33 cellular contexts compared by ENCODE assay signal in the genomic region with DNA sequence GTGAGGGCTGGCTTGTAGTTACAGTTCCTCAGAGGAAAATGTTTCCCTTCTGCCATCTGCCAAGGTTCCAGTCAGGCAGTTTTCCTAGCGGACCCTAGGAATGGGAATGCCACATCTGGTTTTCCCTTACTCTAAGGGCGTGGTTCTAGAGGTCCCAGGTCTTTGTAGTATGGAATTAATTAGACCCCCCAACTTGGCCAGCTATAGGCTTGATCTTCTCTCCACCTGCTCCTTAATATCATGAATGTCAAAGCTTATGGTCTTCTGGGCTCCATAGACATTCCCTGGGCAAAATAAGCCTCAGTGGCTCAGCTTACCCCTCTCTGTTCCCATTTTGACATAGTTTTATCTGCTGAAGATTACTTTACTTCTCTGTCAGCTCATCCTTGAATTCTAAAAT.
"Had no signal": no experiment of that assay in that cellular context is flagged by ENCODE, and none has a peak within 500 bp of the region (broad histone marks: within the 10 kb centered on the region; RNA-seq: fewer than 3 reads in every experiment).

No MANE protein-coding gene starts in this region.

- H3K4me3 Mint-ChIP-seq: activated B cell treated with CpG ODN at 0.5 μM for 24 hours; activated CD8-positive, alpha-beta T cell treated with anti-CD3 and anti-CD28 coated beads for 36 hours; activated naive CD8-positive, alpha-beta T cell; activated T-cell treated with anti-CD3 and anti-CD28 coated beads, Interleukin-2, amount 50 U/mL, for 4 hours; activated T-helper 17 cell treated with anti-CD3 and anti-CD28 coated beads, Interleukin-2, amount 50 U/mL, for 72 hours; central memory CD8-positive, alpha-beta T cell; dendritic cell treated with granulocyte-macrophage colony-stimulating factor and Interleukin-4, amounts not matched to agents 40 ng/mL and 50 ng/mL, for 4 days; endodermal cell; T-helper 17 cell; T-helper 2 cell treated with Interferon-gamma antibody and Interleukin-4, amounts not matched to agents 5 μg/mL and 100 μg/mL, for 36 hours had no signal

- H3K27me3 Mint-ChIP-seq: activated B cell treated with CpG ODN at 0.5 μM for 24 hours; activated CD8-positive, alpha-beta T cell treated with anti-CD3 and anti-CD28 coated beads for 36 hours; activated naive CD8-positive, alpha-beta T cell; activated T-helper 17 cell treated with anti-CD3 and anti-CD28 coated beads, Interleukin-2, amount 50 U/mL, for 72 hours; central memory CD8-positive, alpha-beta T cell; dendritic cell treated with granulocyte-macrophage colony-stimulating factor and Interleukin-4, amounts not matched to agents 40 ng/mL and 50 ng/mL, for 4 days; T-helper 17 cell had no signal

- H3K36me3 ChIP-seq: brain microvascular endothelial cell, WERI-Rb-1 had no signal

- DNase-seq: activated B cell treated with CpG ODN at 0.5 μM for 24 hours; activated CD4-positive, alpha-beta T cell treated with anti-CD3 and anti-CD28 coated beads for 48 hours; activated CD4-positive, alpha-beta T cell treated with anti-CD3 and anti-CD28 coated beads, Interleukin-2, amount 50 U/mL, for 1 hour; activated CD4-positive, alpha-beta T cell treated with anti-CD3 and anti-CD28 coated beads, Interleukin-2, amount 50 U/mL, for 48 hours; activated CD8-positive, alpha-beta memory T cell treated with anti-CD3 and anti-CD28 coated beads for 24 hours; activated CD8-positive, alpha-beta T cell treated with anti-CD3 and anti-CD28 coated beads for 36 hours; activated effector memory CD4-positive, alpha-beta T cell treated with Interleukin-2 at 50 U/mL for 16 hours; activated gamma-delta T cell treated with Interleukin-2 at 50 U/mL for 16 hours; activated naive CD4-positive, alpha-beta T cell treated with anti-CD3 and anti-CD28 coated beads, Interleukin-2, amount 50 U/mL, for 16 hours; activated naive CD4-positive, alpha-beta T cell treated with Interleukin-2 at 50 U/mL for 16 hours; activated T-cell treated with anti-CD3 and anti-CD28 coated beads, Interleukin-2, amount 50 U/mL, for 4 hours; amniotic stem cell; anterior cingulate cortex; brain microvascular endothelial cell; dorsolateral prefrontal cortex; effector memory CD4-positive, alpha-beta T cell; endodermal cell; erythroblast; foreskin keratinocyte; gastrocnemius medialis; glutamatergic neuron; heart left ventricle; T-helper 17 cell; T1000; WERI-Rb-1 had no signal

- H3K4me3 ChIP-seq: coronary artery, dorsolateral prefrontal cortex, esophagus muscularis mucosa, gastrocnemius medialis, heart left ventricle had no signal

- H3K27ac ChIP-seq: brain microvascular endothelial cell, coronary artery, esophagus muscularis mucosa, foreskin keratinocyte, gastrocnemius medialis, heart left ventricle, WERI-Rb-1 had no signal

- H3K4me1 Mint-ChIP-seq: activated B cell treated with CpG ODN at 0.5 μM for 24 hours; activated T-helper 17 cell treated with anti-CD3 and anti-CD28 coated beads, Interleukin-2, amount 50 U/mL, for 72 hours; central memory CD8-positive, alpha-beta T cell; endodermal cell; T-helper 17 cell had no signal

- H3K27me3 ChIP-seq: brain microvascular endothelial cell, dorsolateral prefrontal cortex, esophagus muscularis mucosa, foreskin keratinocyte, gastrocnemius medialis, heart left ventricle had no signal

- H3K27ac Mint-ChIP-seq: activated B cell treated with CpG ODN at 0.5 μM for 24 hours; activated CD8-positive, alpha-beta T cell treated with anti-CD3 and anti-CD28 coated beads for 36 hours; activated naive CD8-positive, alpha-beta T cell; activated T-helper 17 cell treated with anti-CD3 and anti-CD28 coated beads, Interleukin-2, amount 50 U/mL, for 72 hours; dendritic cell treated with granulocyte-macrophage colony-stimulating factor and Interleukin-4, amounts not matched to agents 40 ng/mL and 50 ng/mL, for 4 days; endodermal cell; T-helper 17 cell; T-helper 2 cell treated with Interferon-gamma antibody and Interleukin-4, amounts not matched to agents 5 μg/mL and 100 μg/mL, for 36 hours had no signal

- ATAC-seq: activated CD4-positive, CD25-positive, alpha-beta regulatory T cell treated with anti-CD3 and anti-CD28 coated beads, Interleukin-2, amount 50 U/mL, for 24 hours; activated CD8-positive, alpha-beta T cell treated with anti-CD3 and anti-CD28 coated beads for 36 hours; activated T-cell treated with anti-CD3 and anti-CD28 coated beads, Interleukin-2, amount 50 U/mL, for 4 hours; activated T-helper 17 cell treated with anti-CD3 and anti-CD28 coated beads, Interleukin-2, amount 50 U/mL, for 72 hours; foreskin keratinocyte; gastrocnemius medialis; heart left ventricle; T-helper 17 cell had no signal

- H3K9me3 ChIP-seq: gastrocnemius medialis had no signal

- H3K4me1 ChIP-seq: esophagus muscularis mucosa, foreskin keratinocyte, gastrocnemius medialis, heart left ventricle had no signal
